Comparison of ENCODE assay signal across 13 cellular contexts in genomic region chr9:118961857-118962256, GRCh38.
DNase-seq lines count a peak whose midpoint lies in the region; ATAC-seq, FAIRE-seq and TF ChIP-seq lines count a peak whose summit lies in the region.
"Had no signal": no experiment of that assay in that cellular context is flagged by ENCODE, and none has a peak within 500 bp of the region (broad histone marks: within the 10 kb centered on the region; RNA-seq: fewer than 3 reads in every experiment).

No MANE protein-coding gene starts in this region.

- peaks cover 0 to 8% of the 10 kb centered on the region in 2 donors for H3K4me1 ChIP-seq in right atrium auricular region
- H3K4me1 ChIP-seq: BLaER1 treated with 17β-estradiol and CSF1 and Interleukin-3, amounts not matched to agents 10 nM and 100 nM had no signal

- H3K4me3 Mint-ChIP-seq in immature natural killer cell: no peak overlapping the region
- H3K4me3 Mint-ChIP-seq: IgD-negative memory B cell; naive thymus-derived CD8-positive, alpha-beta T cell had no signal

- H3K9me3 ChIP-seq in right atrium auricular region: no peaks in the 10 kb centered on the region
- H3K9me3 ChIP-seq: BLaER1 treated with 17β-estradiol and CSF1 and Interleukin-3, amounts not matched to agents 10 nM and 100 nM had no signal

- ATAC-seq in Right ventricle myocardium superior (ENCODE audit: poor library complexity) (peak; percentile 93), HG03565 (IDR thresholded peaks at IDR 0.05; ENCODE audit: unreplicated experiment) (no peak), GM21786 (IDR thresholded peaks at IDR 0.05; ENCODE audit: unreplicated experiment) (no peak)
- ATAC-seq: activated naive CD4-positive, alpha-beta T cell treated with anti-CD3 and anti-CD28 coated beads, Interleukin-2, amount 50 U/mL, for 72 hours; naive thymus-derived CD8-positive, alpha-beta T cell had no signal

- no peak overlapping the region for H3K4me3 ChIP-seq in right atrium auricular region
- H3K4me3 ChIP-seq in bronchial epithelial cell (ENCODE audit: low read depth, low read length): no peak overlapping the region
- H3K4me3 ChIP-seq: BLaER1 treated with 17β-estradiol and CSF1 and Interleukin-3, amounts not matched to agents 10 nM and 100 nM had no signal

- peak overlapping the region in 1 of 2 donors; percentile 80 for H3K27ac ChIP-seq in right atrium auricular region
- H3K27ac ChIP-seq: BLaER1 treated with 17β-estradiol and CSF1 and Interleukin-3, amounts not matched to agents 10 nM and 100 nM had no signal

- no peaks in the 10 kb centered on the region for H3K36me3 ChIP-seq in right atrium auricular region
- H3K36me3 ChIP-seq in bronchial epithelial cell (ENCODE audit: control insufficient read depth, insufficient read depth, low read length): no peaks in the 10 kb centered on the region
- H3K36me3 ChIP-seq: BLaER1 treated with 17β-estradiol and CSF1 and Interleukin-3, amounts not matched to agents 10 nM and 100 nM had no signal

- no peaks in the 10 kb centered on the region for H3K4me1 Mint-ChIP-seq in immature natural killer cell
- H3K4me1 Mint-ChIP-seq: IgD-negative memory B cell; naive thymus-derived CD8-positive, alpha-beta T cell had no signal

- H3K27me3 Mint-ChIP-seq in immature natural killer cell (ENCODE audit: low read depth in 3 of 3): peaks cover 0 to 4% (median 0%) of the 10 kb centered on the region in 3 donors
- H3K27me3 Mint-ChIP-seq: IgD-negative memory B cell; naive thymus-derived CD8-positive, alpha-beta T cell had no signal

- no peaks in the 10 kb centered on the region for H3K27me3 ChIP-seq in right atrium auricular region
- H3K27me3 ChIP-seq in bronchial epithelial cell (ENCODE audit: control insufficient read depth, insufficient read depth, low read length): no peaks in the 10 kb centered on the region
- H3K27me3 ChIP-seq: BLaER1 treated with 17β-estradiol and CSF1 and Interleukin-3, amounts not matched to agents 10 nM and 100 nM had no signal

- no peaks in the 10 kb centered on the region for H3K36me3 Mint-ChIP-seq in immature natural killer cell
- H3K36me3 Mint-ChIP-seq: IgD-negative memory B cell; naive thymus-derived CD8-positive, alpha-beta T cell had no signal

- intact Hi-C loops in Right ventricle myocardium superior (cut with DNase I): no loop called here

- TF ChIP-seq CTCF in right atrium auricular region (IDR thresholded peaks at IDR 0.05): no peak
- no peak for TF ChIP-seq CTCF in bronchial epithelial cell (IDR thresholded peaks at IDR 0.05; ENCODE audit: insufficient read depth, low read length, severe bottlenecking)

- H3K9me3 Mint-ChIP-seq in immature natural killer cell: peaks cover 0 to 4% (median 0%) of the 10 kb centered on the region in 6 donors

- no peak for FAIRE-seq in bronchial epithelial cell (lab: Jason Lieb, UNC)

- H3K27ac Mint-ChIP-seq in immature natural killer cell: no peak overlapping the region
- H3K27ac Mint-ChIP-seq: activated naive CD4-positive, alpha-beta T cell treated with anti-CD3 and anti-CD28 coated beads, Interleukin-2, amount 50 U/mL, for 72 hours; IgD-negative memory B cell; naive thymus-derived CD8-positive, alpha-beta T cell had no signal

- no peak for DNase-seq in Right ventricle myocardium superior
- DNase-seq in right atrium auricular region (ENCODE audit: low spot score): no peak
- DNase-seq in bronchial epithelial cell (ENCODE audit: low read depth): peak; percentile 26
- DNase-seq in kidney glomerular epithelial cell (lab: John Stamatoyannopoulos, UW): peak; percentile 99
- no peak for DNase-seq in immature natural killer cell
- no peak for DNase-seq in activated CD4-positive, alpha-beta T cell treated with anti-CD3 and anti-CD28 coated beads, Interleukin-2, amount 50 U/mL, for 1 hour
- DNase-seq: erythroblast; naive thymus-derived CD8-positive, alpha-beta T cell had no signal

Comparison
In these comparisons a context has a peak if more than half of its experiments do, and no peak if none do; other contexts are left out.
1. DNase-seq: peak in bronchial epithelial cell (single experiment) and kidney glomerular epithelial cell (single experiment); none in Right ventricle myocardium superior (single experiment), right atrium auricular region (single experiment), immature natural killer cell (0 of 3) and activated CD4-positive, alpha-beta T cell treated with anti-CD3 and anti-CD28 coated beads, Interleukin-2, amount 50 U/mL, for 1 hour (single experiment).